In genomic region chr22:31176923-31177322, GRCh38 we compare ENCODE assay signal across 20 cellular contexts. TPM values are rescaled to one million over a fixed set of nuclear protein-coding genes. Genes with fewer than 3 reads are reported as not detected.
DNase-seq lines count a peak whose midpoint lies in the region; ATAC-seq and TF ChIP-seq lines count a peak whose summit lies in the region.
"Had no signal": no experiment of that assay in that cellular context is flagged by ENCODE, and none has a peak within 500 bp of the region (broad histone marks: within the 10 kb centered on the region; RNA-seq: fewer than 3 reads in every experiment).

No MANE protein-coding gene starts in this region.

- H3K9me3 ChIP-seq in AG04450 (ENCODE audit: control insufficient read depth, insufficient read depth, low read length) (no peaks in the 10 kb centered on the region), lower lobe of right lung (no peaks in the 10 kb centered on the region), skeletal muscle tissue (ENCODE audit: control insufficient read depth in 3 of 3, low read length in 3 of 3) (no peaks in the 10 kb centered on the region)
- H3K9me3 ChIP-seq: Peyer's patch had no signal

- H3K27me3 ChIP-seq in AG04450 (ENCODE audit: control insufficient read depth, insufficient read depth, low read length) (no peaks in the 10 kb centered on the region), brain microvascular endothelial cell (replicated peaks) (no peaks in the 10 kb centered on the region), lower lobe of right lung (ENCODE audit: low read depth) (no peaks in the 10 kb centered on the region), skeletal muscle tissue (ENCODE audit: control insufficient read depth in 3 of 3, insufficient read depth in 3 of 3, low read length in 3 of 3) (no peaks in the 10 kb centered on the region)
- H3K27me3 ChIP-seq: Peyer's patch had no signal

- H3K27ac ChIP-seq in AG04450 (ENCODE audit: low read depth, low read length) = peak overlapping the region; percentile 90
- H3K27ac ChIP-seq in brain microvascular endothelial cell = peak overlapping the region; percentile 17
- H3K27ac ChIP-seq in lower lobe of right lung = no peak overlapping the region
- peak overlapping the region; percentile 33 for H3K27ac ChIP-seq in skeletal muscle tissue (ENCODE audit: low read depth, low read length)
- H3K27ac ChIP-seq: Peyer's patch had no signal

- TF ChIP-seq CTCF in AG04450 (IDR thresholded peaks at IDR 0.05; ENCODE audit: low read depth, low read length) (no peak), brain microvascular endothelial cell (IDR thresholded peaks at IDR 0.05; ENCODE audit: low read depth, low read length, missing control alignments) (no peak), lower lobe of right lung (IDR thresholded peaks at IDR 0.05) (no peak)

- CTCF ChIA-PET in AG04450 (lab: Charles Lee) = interaction anchor here (1.3 to 2.8 kb wide), 3 partner anchors 11 to 115 kb away, joined by 3 to 13 read pairs (median 3); partner anchors contain the start of genes PIK3IP1 and SELENOM

- intact Hi-C loops in lower lobe of right lung (cut with DNase I) = no loop called here

- peaks cover 32% of the 10 kb centered on the region for H3K4me1 ChIP-seq in lower lobe of right lung
- H3K4me1 ChIP-seq in skeletal muscle tissue (ENCODE audit: control insufficient read depth in 3 of 3, insufficient read depth in 3 of 3, low read length in 3 of 3) = peaks cover 13 to 43% (median 15%) of the 10 kb centered on the region in 3 donors

- peak; percentile 35 to 48 for ATAC-seq in lower lobe of right lung
- ATAC-seq in HG03378 (IDR thresholded peaks at IDR 0.05; ENCODE audit: unreplicated experiment) = no peak
- no peak for ATAC-seq in GM18520 (IDR thresholded peaks at IDR 0.05; ENCODE audit: unreplicated experiment)
- ATAC-seq: stimulated activated memory B cell treated with anti-CD40 and anti-IgM and Interleukin-4, amounts not matched to agents 10 μg/mL and 1 μg/mL and 100 μg/mL, for 72 hours had no signal

- no peak overlapping the region for H3K9ac ChIP-seq in skeletal muscle tissue (ENCODE audit: low read depth in 1 of 3, low read length in 3 of 3)

- DNase-seq in AG04450 (ENCODE audit: low read depth, low spot score) = no peak
- DNase-seq in brain microvascular endothelial cell = no peak
- no peak for DNase-seq in lower lobe of right lung
- DNase-seq in stimulated activated CD4-positive, alpha-beta T cell treated with anti-CD3 and anti-CD28 coated beads, Interleukin-4, amount 100 ng/mL, for 24 hours = no peak
- no peak for DNase-seq in LoVo (ENCODE audit: low spot score)
- DNase-seq: activated CD4-positive, alpha-beta T cell treated with anti-CD3 and anti-CD28 coated beads, Interleukin-2, amount 10 ng/mL, durations not matched to agents 7 days and 5 days; activated naive CD4-positive, alpha-beta T cell treated with Interleukin-2 at 50 U/mL for 16 hours; anterior cingulate cortex; foreskin melanocyte; left cardiac atrium; MV-4-11; NCI-H187 treated with DMSO at 0.1 percent for 48 hours; NCI-H345 had no signal

- H3K4me3 ChIP-seq in AG04450 (ENCODE audit: low read depth, low read length) (no peak overlapping the region), brain microvascular endothelial cell (ENCODE audit: low read depth, low read length) (no peak overlapping the region), lower lobe of right lung (no peak overlapping the region), skeletal muscle tissue (ENCODE audit: low read length in 3 of 3) (no peak overlapping the region)
- H3K4me3 ChIP-seq: Peyer's patch had no signal

- H3K36me3 ChIP-seq in brain microvascular endothelial cell (replicated peaks) (no peaks in the 10 kb centered on the region), lower lobe of right lung (peaks cover 35% of the 10 kb centered on the region), skeletal muscle tissue (ENCODE audit: control insufficient read depth in 3 of 3, insufficient read depth in 3 of 3, low read length in 3 of 3) (peaks cover 0 to 3% (median 2%) of the 10 kb centered on the region in 3 donors)

- POLR2A ChIA-PET in AG04450 (lab: Yijun Ruan, JAX) = interaction anchor here (1.0 kb wide), 1 partner anchor 21 kb away, joined by 3 read pairs; no protein-coding TSS in a partner anchor

- in situ Hi-C loops in brain microvascular endothelial cell (cut with HindIII; ENCODE audit: low pct_ligation_motif_present, low sequenced_read_pairs) = no loop called here

RNA-seq across cellular contexts. Expression of gene RNF185, which starts 16.9 kb away (rescaled TPM):
- polyA plus RNA-seq in AG04450 (2011; rRNA removed) = 57.3 and 59.4 TPM in 2 replicates
- 37.1 and 46.8 TPM in 2 replicates for polyA minus RNA-seq in AG04450 (2011; rRNA and poly(A)+ RNA removed)
- total RNA-seq in lower lobe of right lung (32.4 TPM), skeletal muscle tissue (17.2 TPM)

RNA-seq across cellular contexts. Expression of gene LIMK2, which starts 35.2 kb away (rescaled TPM):
- 5.0 and 9.0 TPM in 2 replicates for polyA plus RNA-seq in AG04450 (2011; rRNA removed)
- polyA minus RNA-seq in AG04450 (2011; rRNA and poly(A)+ RNA removed) = 7.5 and 7.6 TPM in 2 replicates
- total RNA-seq in lower lobe of right lung = 61.2 TPM
- 15.7 TPM for total RNA-seq in skeletal muscle tissue

RNA-seq across cellular contexts. Expression of gene PLA2G3, which starts 36.6 kb away (rescaled TPM):
- 0.10 and 0.11 TPM in 2 replicates for polyA plus RNA-seq in AG04450 (2011; rRNA removed)
- polyA minus RNA-seq in AG04450 (2011; rRNA and poly(A)+ RNA removed) = 0.09 TPM in 1 of 2 replicates, not detected in the other
- total RNA-seq in lower lobe of right lung = 5.0 TPM
- not detected for total RNA-seq in skeletal muscle tissue
- total RNA-seq: activated CD4-positive, alpha-beta T cell treated with anti-CD3 and anti-CD28 coated beads, Interleukin-2, amount 10 ng/mL, durations not matched to agents 7 days and 5 days; left cardiac atrium; omental fat pad; Peyer's patch had no signal
- polyA plus RNA-seq: IgD-negative memory B cell had no signal

RNA-seq across cellular contexts. Expression of gene INPP5J, which starts 54.2 kb away (rescaled TPM):
- polyA plus RNA-seq in AG04450 (2011; rRNA removed) = 0.91 and 0.92 TPM in 2 replicates
- polyA minus RNA-seq in AG04450 (2011; rRNA and poly(A)+ RNA removed) = 1.5 and 2.2 TPM in 2 replicates
- total RNA-seq in lower lobe of right lung (4.6 TPM), skeletal muscle tissue (not detected)
- total RNA-seq: activated CD4-positive, alpha-beta T cell treated with anti-CD3 and anti-CD28 coated beads, Interleukin-2, amount 10 ng/mL, durations not matched to agents 7 days and 5 days had no signal
- polyA plus RNA-seq: IgD-negative memory B cell had no signal

Comparison
In these comparisons a context has a peak if more than half of its experiments do, and no peak if none do; other contexts are left out.
1. ATAC-seq: peak in lower lobe of right lung (2 of 2); none in HG03378 (single experiment) and GM18520 (single experiment).